Comparison of ENCODE assay signal across 1 cellular context in genomic region chr4:186761956-186762355, GRCh38. TPM values are rescaled to one million over a fixed set of nuclear protein-coding genes. Genes with fewer than 3 reads are reported as not detected.
"Had no signal": no experiment of that assay in that cellular context is flagged by ENCODE, and none has a peak within 500 bp of the region (broad histone marks: within the 10 kb centered on the region; RNA-seq: fewer than 3 reads in every experiment).

No MANE protein-coding gene starts in this region.

RNA-seq across cellular contexts. Expression of gene FAT1, which starts 38.3 kb away (rescaled TPM):
- polyA plus RNA-seq: IgD-negative memory B cell had no signal
